9 cellular contexts compared by ENCODE assay signal in genomic region chr19:46303702-46304397, GRCh38. TPM values are rescaled to one million over a fixed set of nuclear protein-coding genes. Genes with fewer than 3 reads are reported as not detected.
DNase-seq lines count a peak whose midpoint lies in the region; ATAC-seq, FAIRE-seq and TF ChIP-seq lines count a peak whose summit lies in the region.
"Had no signal": no experiment of that assay in that cellular context is flagged by ENCODE, and none has a peak within 500 bp of the region (broad histone marks: within the 10 kb centered on the region; RNA-seq: fewer than 3 reads in every experiment).

No MANE protein-coding gene starts in this region.

- ATAC-seq in GM21423 (IDR thresholded peaks at IDR 0.05; ENCODE audit: unreplicated experiment), result no peak
- ATAC-seq in GM18870 (IDR thresholded peaks at IDR 0.05; ENCODE audit: unreplicated experiment), result no peak

- H3K4me3 ChIP-seq in suprapubic skin, result peak overlapping the region; percentile 13

- H3K27ac ChIP-seq in caudate nucleus (ENCODE audit: low read depth, low read length) (peak overlapping the region; percentile 78), suprapubic skin (peak overlapping the region; percentile 40)

- TF ChIP-seq EP300 in suprapubic skin (IDR thresholded peaks at IDR 0.05), result no peak

- peaks cover 45% of the 10 kb centered on the region for H3K4me1 ChIP-seq in suprapubic skin

- DNase-seq in NCI-H1930 (lab: John Stamatoyannopoulos, UW), result peak; percentile 82 to 86
- DNase-seq in caudate nucleus (lab: John Stamatoyannopoulos, UW), result peak in 34 of 61 donors; percentile 1 to 70 (median 36)
- DNase-seq in kidney tubule cell (ENCODE audit: low spot score), result peak; percentile 39
- peak in 1 of 2 donors; percentile 84 for DNase-seq in suprapubic skin (ENCODE audit: low spot score in 2 of 2)
- DNase-seq in D721Med (ENCODE audit: insufficient read length, low spot score), result no peak

- TF ChIP-seq CTCF in suprapubic skin (IDR thresholded peaks at IDR 0.05), result no peak
- no peak for TF ChIP-seq CTCF in D721Med (IDR thresholded peaks at IDR 0.05; ENCODE audit: insufficient read depth, missing control alignments)

- WGBS in suprapubic skin, result 49% methylated on average over 39 of the region's 56 CpGs

- TF ChIP-seq POLR2A in suprapubic skin (IDR thresholded peaks at IDR 0.05), result no peak

- no peaks in the 10 kb centered on the region for H3K27me3 ChIP-seq in suprapubic skin

- FAIRE-seq in D721Med (lab: Jason Lieb, UNC), result no peak
- FAIRE-seq: endometrium had no signal

- H3K36me3 ChIP-seq in suprapubic skin, result peaks cover 28% of the 10 kb centered on the region

- no peaks in the 10 kb centered on the region for H3K9me3 ChIP-seq in suprapubic skin

RNA-seq across cellular contexts. Expression of gene HIF3A, which starts 7.0 kb away (rescaled TPM):
- 10 to 100 TPM in 2 of 4 donors, 1 to 10 TPM in 2; 6.6 to 30.0 (median 18.5) TPM for total RNA-seq in suprapubic skin
- total RNA-seq: T-helper 2 cell treated with Interferon-gamma antibody and Interleukin-4, amounts not matched to agents 100 ng/mL and 5 ng/mL, for 36 hours had no signal

RNA-seq across cellular contexts. Expression of gene PPP5C, which starts 43.0 kb away (rescaled TPM):
- total RNA-seq in suprapubic skin, result 10 to 100 TPM; 38.2 to 66.0 (median 51.3) TPM
